In the genomic region with DNA sequence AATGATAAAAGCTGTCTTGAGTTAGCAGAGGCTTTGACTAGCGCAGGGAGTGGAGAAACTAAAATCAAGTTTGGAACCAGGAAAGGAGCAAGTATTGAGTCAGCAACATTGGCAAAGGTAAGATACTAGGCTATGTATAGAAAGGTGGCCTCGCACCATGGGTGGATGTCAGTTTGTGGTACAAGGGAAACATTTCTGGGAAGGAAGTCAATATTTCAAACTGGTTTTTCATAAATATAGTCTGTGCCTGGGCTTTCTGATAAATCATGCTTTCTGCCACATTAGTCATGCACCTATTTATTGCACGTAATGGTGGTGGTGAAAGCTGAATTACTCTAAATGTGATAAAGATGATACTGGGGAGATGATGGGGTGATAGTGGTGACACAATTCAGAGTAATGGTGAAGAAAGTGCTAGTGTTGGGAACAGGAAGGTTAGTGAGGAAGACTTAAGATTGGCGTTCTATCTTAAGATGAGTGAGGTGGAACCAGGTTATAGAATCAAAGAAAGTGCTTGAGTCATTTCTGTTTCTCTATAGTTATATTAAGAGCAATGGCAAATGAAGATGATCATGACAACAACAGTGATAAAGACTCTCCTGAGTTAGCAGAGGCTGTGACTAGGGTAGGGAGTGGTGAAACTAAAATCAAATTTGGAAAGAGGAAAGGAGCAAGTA, we compare ENCODE assay signal across 21 cellular contexts.
DNase-seq lines count a peak whose midpoint lies in the region; ATAC-seq and TF ChIP-seq lines count a peak whose summit lies in the region.
"Had no signal": no experiment of that assay in that cellular context is flagged by ENCODE, and none has a peak within 500 bp of the region (broad histone marks: within the 10 kb centered on the region; RNA-seq: fewer than 3 reads in every experiment).

No MANE protein-coding gene starts in this region.

- no peaks in the 10 kb centered on the region for H3K27me3 ChIP-seq in PC-9 (ENCODE audit: insufficient read depth, low read depth)
- H3K27me3 ChIP-seq in brain microvascular endothelial cell (replicated peaks), result no peaks in the 10 kb centered on the region
- H3K27me3 ChIP-seq: ovary, right atrium auricular region, vagina had no signal

- H3K27ac ChIP-seq in PC-9, result no peak overlapping the region
- peak overlapping the region; percentile 90 for H3K27ac ChIP-seq in brain microvascular endothelial cell
- H3K27ac ChIP-seq: ovary, right atrium auricular region, vagina had no signal

- in situ Hi-C loops in brain microvascular endothelial cell (cut with HindIII; ENCODE audit: low pct_ligation_motif_present, low sequenced_read_pairs), result no loop called here

- H4K20me1 ChIP-seq in PC-9 (ENCODE audit: insufficient read depth), result no peaks in the 10 kb centered on the region

- intact Hi-C loops in PC-9 (cut with micrococcal nuclease; ENCODE audit: unreplicated experiment), result no loop called here

- 0 out of 2 replicates have a peak overlapping the region, but pooled peaks have one; percentile 8 for H2AFZ ChIP-seq in PC-9

- H3K9me3 ChIP-seq in PC-9 (ENCODE audit: insufficient read depth, low read depth), result no peaks in the 10 kb centered on the region
- H3K9me3 ChIP-seq: ovary, right atrium auricular region, vagina had no signal

- DNase-seq in activated T-cell treated with anti-CD3 and anti-CD28 coated beads, Interleukin-2, amount 50 U/mL, for 4 hours, result no peak
- no peak for DNase-seq in activated T-cell treated with anti-CD3 and anti-CD28 coated beads, Interleukin-2, amount 50 U/mL, for 1 hour
- DNase-seq in PC-9 (no peak), brain microvascular endothelial cell (peak; percentile 6), smooth muscle cell of the brain vasculature (ENCODE audit: low read depth, low spot score) (peak; percentile 24), HK-2 (ENCODE audit: unreplicated experiment) (no peak)
- DNase-seq: caudate nucleus; CD4-positive, CD25-positive, alpha-beta regulatory T cell; GDM1; Kasumi-1; natural killer cell; NCI-H1048; NCI-H187 treated with DMSO at 0.1 percent for 48 hours; NCI-H748 treated with DMSO at 0.1 percent for 48 hours; ovary; Right ventricle myocardium superior had no signal

- ATAC-seq in activated T-cell treated with anti-CD3 and anti-CD28 coated beads, Interleukin-2, amount 50 U/mL, for 4 hours, result peak; percentile 78 to 81
- no peak for ATAC-seq in GM18870 (IDR thresholded peaks at IDR 0.05; ENCODE audit: unreplicated experiment)
- ATAC-seq: left lobe of liver, natural killer cell had no signal

- H3K27me3 Mint-ChIP-seq in activated T-cell treated with anti-CD3 and anti-CD28 coated beads, Interleukin-2, amount 50 U/mL, for 4 hours (ENCODE audit: low read depth), result peaks cover 4% of the 10 kb centered on the region

- no peak overlapping the region for H3K4me2 ChIP-seq in PC-9

- H3K9me3 Mint-ChIP-seq in activated T-cell treated with anti-CD3 and anti-CD28 coated beads, Interleukin-2, amount 50 U/mL, for 4 hours, result no peaks in the 10 kb centered on the region
- H3K9me3 Mint-ChIP-seq: mesothelial cell of epicardium had no signal

- CTCF ChIA-PET in PC-9 (lab: Charles Lee), result no interaction called here

- BruUV-seq in PC-9 (replicated peaks; lab: Mats Ljungman, UMichigan), result no TSS peak

- no peaks in the 10 kb centered on the region for H3F3A ChIP-seq in PC-9 (ENCODE audit: insufficient read depth, low read depth)

- POLR2A ChIA-PET in PC-9 (lab: Charles Lee; ENCODE audit: unreplicated experiment), result no interaction called here

- no peaks in the 10 kb centered on the region for H3K36me3 Mint-ChIP-seq in activated T-cell treated with anti-CD3 and anti-CD28 coated beads, Interleukin-2, amount 50 U/mL, for 4 hours (ENCODE audit: insufficient read depth)
- H3K36me3 Mint-ChIP-seq: CD4-positive, CD25-positive, alpha-beta regulatory T cell; mesothelial cell of epicardium; natural killer cell had no signal

- no peaks in the 10 kb centered on the region for H3K36me3 ChIP-seq in PC-9 (ENCODE audit: low read depth)
- no peaks in the 10 kb centered on the region for H3K36me3 ChIP-seq in brain microvascular endothelial cell (replicated peaks)
- H3K36me3 ChIP-seq: ovary, right atrium auricular region, vagina had no signal

- no peak overlapping the region for H3K4me3 ChIP-seq in PC-9
- H3K4me3 ChIP-seq in brain microvascular endothelial cell (ENCODE audit: low read depth, low read length), result no peak overlapping the region
- H3K4me3 ChIP-seq: ovary, right atrium auricular region, vagina had no signal

- H3K4me1 ChIP-seq in PC-9 (replicated peaks; ENCODE audit: insufficient read depth), result no peaks in the 10 kb centered on the region
- H3K4me1 ChIP-seq: right atrium auricular region, vagina had no signal

- H3K9me2 ChIP-seq in PC-9 (ENCODE audit: insufficient read depth), result no peaks in the 10 kb centered on the region

- H3K4me3 Mint-ChIP-seq in activated T-cell treated with anti-CD3 and anti-CD28 coated beads, Interleukin-2, amount 50 U/mL, for 4 hours, result no peak overlapping the region
- H3K4me3 Mint-ChIP-seq: CD4-positive, CD25-positive, alpha-beta regulatory T cell; mesothelial cell of epicardium; natural killer cell had no signal

- H3K79me2 ChIP-seq in PC-9 (ENCODE audit: low read depth), result no peaks in the 10 kb centered on the region

- peaks cover 4% of the 10 kb centered on the region for H3K4me1 Mint-ChIP-seq in activated T-cell treated with anti-CD3 and anti-CD28 coated beads, Interleukin-2, amount 50 U/mL, for 4 hours (ENCODE audit: low read depth)
- H3K4me1 Mint-ChIP-seq: natural killer cell had no signal

- TF ChIP-seq CTCF in PC-9 (conservative IDR thresholded peaks at IDR 0.05), result no peak
- no peak for TF ChIP-seq CTCF in brain microvascular endothelial cell (IDR thresholded peaks at IDR 0.05; ENCODE audit: low read depth, low read length, missing control alignments)

Comparison
In these comparisons a context has a peak if more than half of its experiments do, and no peak if none do; other contexts are left out.
1. DNase-seq: peak in brain microvascular endothelial cell (single experiment) and smooth muscle cell of the brain vasculature (single experiment); none in activated T-cell treated with anti-CD3 and anti-CD28 coated beads, Interleukin-2, amount 50 U/mL, for 4 hours (single experiment), activated T-cell treated with anti-CD3 and anti-CD28 coated beads, Interleukin-2, amount 50 U/mL, for 1 hour (single experiment), PC-9 (0 of 2) and HK-2 (single experiment).